8 cellular contexts compared by ENCODE assay signal in the genomic region with DNA sequence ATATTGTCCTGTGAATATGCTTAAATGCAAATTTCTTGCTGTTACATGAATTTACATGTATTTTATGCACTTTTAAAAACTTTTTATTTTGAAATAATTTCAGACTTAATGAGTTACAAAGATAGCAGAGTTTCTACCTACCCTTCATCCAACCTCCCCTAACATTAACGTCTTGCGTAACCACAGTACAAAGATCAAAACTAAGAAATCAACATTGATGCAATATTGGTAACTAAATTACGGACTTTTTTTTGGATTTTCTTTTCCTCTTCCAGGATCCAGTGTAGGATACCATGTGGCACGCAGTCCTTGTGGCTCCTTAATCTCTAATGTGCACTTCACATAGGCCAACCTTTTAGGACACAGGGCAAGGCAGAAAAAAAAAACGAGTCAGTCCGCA.
"Had no signal": no experiment of that assay in that cellular context is flagged by ENCODE, and none has a peak within 500 bp of the region (broad histone marks: within the 10 kb centered on the region; RNA-seq: fewer than 3 reads in every experiment).

No MANE protein-coding gene starts in this region.

- FAIRE-seq: G401.6, GM12878, GM12891, GM12892, GM18507, GM19239 had no signal

- ATAC-seq: GM12878 had no signal

- H3K4me3 ChIP-seq: GM12878 had no signal

- DNase-seq: GDM1, GF-D8 had no signal
